ENCODE assay signal across 19 cellular contexts in genomic region chr6:39281312-39281980, GRCh38. TPM values are rescaled to one million over a fixed set of nuclear protein-coding genes. Genes with fewer than 3 reads are reported as not detected.
DNase-seq lines count a peak whose midpoint lies in the region; TF ChIP-seq lines count a peak whose summit lies in the region.
"Had no signal": no experiment of that assay in that cellular context is flagged by ENCODE, and none has a peak within 500 bp of the region (broad histone marks: within the 10 kb centered on the region; RNA-seq: fewer than 3 reads in every experiment).

No MANE protein-coding gene starts in this region.

- DNase-seq in Peyer's patch (peak in 2 of 3 donors; percentile 80 to 84), epidermal melanocyte (ENCODE audit: insufficient read length, low spot score) (peak; percentile 1), stomach (no peak), ovary (no peak), mesothelial cell of epicardium (ENCODE audit: low spot score in 2 of 2, unreplicated experiment in 2 of 2) (no peak), GM19240 (ENCODE audit: insufficient read length, low spot score) (no peak)
- DNase-seq: Caco-2, EL, IMR-90, Karpas-422, MG63, NCI-H1105, NCI-H1694, NCI-H2107, NCI-H2227 treated with DMSO at 0.1 percent for 48 hours, NCI-H526, RPMI8226 had no signal

- no peak overlapping the region for H3K4me3 Mint-ChIP-seq in mesothelial cell of epicardium

- intact Hi-C loops in stomach (cut with DNase I; ENCODE audit: low total_unique reads) = no loop called here
- intact Hi-C loops in ovary (cut with DNase I) = no loop called here

- peak overlapping the region in 1 of 4 donors; percentile 4 for H3K4me3 ChIP-seq in Peyer's patch
- no peak overlapping the region for H3K4me3 ChIP-seq in mucosa of stomach (ENCODE audit: low read length)
- H3K4me3 ChIP-seq in stomach = no peak overlapping the region
- no peak overlapping the region for H3K4me3 ChIP-seq in ovary
- H3K4me3 ChIP-seq: MG63 had no signal

- H3K9ac ChIP-seq in mucosa of stomach (ENCODE audit: low read length) = peak overlapping the region; percentile 52

- no peak overlapping the region for H3K27ac Mint-ChIP-seq in mesothelial cell of epicardium

- H3K9me3 ChIP-seq in Peyer's patch (no peaks in the 10 kb centered on the region), mucosa of stomach (ENCODE audit: control insufficient read depth, low read length) (no peaks in the 10 kb centered on the region), stomach (no peaks in the 10 kb centered on the region), ovary (no peaks in the 10 kb centered on the region)
- H3K9me3 ChIP-seq: Caco-2, MG63 had no signal

- H3K27me3 ChIP-seq in Peyer's patch (no peaks in the 10 kb centered on the region), mucosa of stomach (ENCODE audit: control insufficient read depth, insufficient read depth, low read length) (no peaks in the 10 kb centered on the region), stomach (peaks cover 0 to 20% (median 0%) of the 10 kb centered on the region in 3 donors), ovary (no peaks in the 10 kb centered on the region)
- H3K27me3 ChIP-seq: MG63 had no signal

- H3K27ac ChIP-seq in Peyer's patch (peak overlapping the region in 3 of 4 donors; percentile 78 to 91 (median 85)), stomach (peak overlapping the region in 3 of 5 donors; percentile 61 to 84 (median 82)), ovary (no peak overlapping the region)

- TF ChIP-seq POLR2A in Peyer's patch (IDR thresholded peaks at IDR 0.05) (peak; percentile 58 to 64), stomach (IDR thresholded peaks at IDR 0.05) (no peak), ovary (IDR thresholded peaks at IDR 0.05) (no peak)

- H3K4me1 ChIP-seq in Peyer's patch (peaks cover 0 to 25% (median 1%) of the 10 kb centered on the region in 4 donors), mucosa of stomach (ENCODE audit: control insufficient read depth, insufficient read depth, low read length) (peaks cover 47% of the 10 kb centered on the region), stomach (peaks cover 0 to 14% (median 12%) of the 10 kb centered on the region in 4 donors), ovary (ENCODE audit: insufficient read depth) (no peaks in the 10 kb centered on the region)

- no peaks in the 10 kb centered on the region for H3K4me1 Mint-ChIP-seq in mesothelial cell of epicardium

- no peaks in the 10 kb centered on the region for H3K36me3 ChIP-seq in Peyer's patch
- no peaks in the 10 kb centered on the region for H3K36me3 ChIP-seq in mucosa of stomach (ENCODE audit: control insufficient read depth, insufficient read depth, low read length)
- no peaks in the 10 kb centered on the region for H3K36me3 ChIP-seq in stomach
- H3K36me3 ChIP-seq in ovary = no peaks in the 10 kb centered on the region
- H3K36me3 ChIP-seq: MG63 had no signal

- H3K27me3 Mint-ChIP-seq in mesothelial cell of epicardium (ENCODE audit: low read depth) = peaks cover 14% of the 10 kb centered on the region

- H3K36me3 Mint-ChIP-seq in mesothelial cell of epicardium = no peaks in the 10 kb centered on the region

- WGBS in stomach, 5 donors = 61 to 73% (median 64%) methylated on average over 10 to 11 of the region's 11 CpGs
- WGBS in ovary, 3 donors = 72 to 85% (median 75%) methylated on average over 11 of the region's 11 CpGs

- no peaks in the 10 kb centered on the region for H3K9me3 Mint-ChIP-seq in mesothelial cell of epicardium

- TF ChIP-seq CTCF in Peyer's patch (IDR thresholded peaks at IDR 0.05) (no peak), stomach (IDR thresholded peaks at IDR 0.05) (no peak), ovary (IDR thresholded peaks at IDR 0.05) (no peak), mesothelial cell of epicardium (IDR thresholded peaks at IDR 0.05; ENCODE audit: unreplicated experiment) (no peak)

- TF ChIP-seq EP300 in stomach (IDR thresholded peaks at IDR 0.05) (no peak), ovary (IDR thresholded peaks at IDR 0.05) (no peak)

RNA-seq across cellular contexts. Expression of gene KCNK17, which starts 32.8 kb away (rescaled TPM):
- total RNA-seq in Peyer's patch = 1 to 10 TPM in 2 of 4 donors, under 1 TPM in 1, not detected in 1; 0.67 to 2.1 (median 1.7) TPM
- 1 to 10 TPM in 1 of 5 donors, not detected in 4; 1.1 TPM for total RNA-seq in stomach
- polyA plus RNA-seq in stomach = under 1 TPM; 0.15 to 0.68 (median 0.46) TPM
- total RNA-seq in ovary = under 1 TPM in 2 of 7 donors, not detected in 5; 0.13 to 0.57 TPM
- polyA plus RNA-seq in ovary = 1 to 10 TPM in 1 of 2 donors, under 1 TPM in 1; 0.08 to 1.0 TPM
- not detected in 3 replicates for total RNA-seq in mesothelial cell of epicardium
- total RNA-seq: Caco-2, IMR-90, OCI-LY7 had no signal
- polyA plus RNA-seq: IMR-90 had no signal

RNA-seq across cellular contexts. Expression of gene KCNK16, which starts 41.1 kb away (rescaled TPM):
- total RNA-seq in Peyer's patch = not detected
- under 1 TPM in 1 of 5 donors, not detected in 4; 0.73 TPM for total RNA-seq in stomach
- polyA plus RNA-seq in stomach = under 1 TPM in 1 of 3 donors, not detected in 2; 0.37 TPM
- total RNA-seq in ovary = not detected
- polyA plus RNA-seq in ovary = not detected
- total RNA-seq in mesothelial cell of epicardium = not detected in 3 replicates
- total RNA-seq: Caco-2, IMR-90, OCI-LY7 had no signal
- polyA plus RNA-seq: IMR-90 had no signal

RNA-seq across cellular contexts. Expression of gene KCNK5, which starts 52.2 kb away (rescaled TPM):
- 100 to 1,000 TPM in 3 of 4 donors, 10 to 100 TPM in 1; 10.7 to 150 (median 115) TPM for total RNA-seq in Peyer's patch
- total RNA-seq in stomach = 10 to 100 TPM in 4 of 5 donors, 1 to 10 TPM in 1; 6.7 to 30.7 (median 15.8) TPM
- 1 to 10 TPM; 4.9 to 6.0 (median 5.3) TPM for polyA plus RNA-seq in stomach
- total RNA-seq in ovary = 1 to 10 TPM; 5.6 to 9.8 (median 7.9) TPM
- 10 to 100 TPM in 1 of 2 donors, 1 to 10 TPM in 1; 1.9 to 15.2 TPM for polyA plus RNA-seq in ovary
- 2.5 to 2.9 TPM (median 2.7 TPM) in 3 replicates for total RNA-seq in mesothelial cell of epicardium
- total RNA-seq: IMR-90, OCI-LY7 had no signal
- polyA plus RNA-seq: IMR-90 had no signal

Comparison
In these comparisons a context has a peak if more than half of its experiments do, and no peak if none do; other contexts are left out.
1. DNase-seq: peak in Peyer's patch (2 of 3) and epidermal melanocyte (single experiment); none in stomach (single experiment), ovary (0 of 5), mesothelial cell of epicardium (0 of 2) and GM19240 (single experiment).
2. H3K27ac ChIP-seq: peak in Peyer's patch (3 of 4) and stomach (3 of 5); none in ovary (0 of 2).
3. POLR2A ChIP-seq: peak in Peyer's patch (2 of 2); none in stomach (0 of 4) and ovary (single experiment).